In genomic region chr3:81013360-81013759, GRCh38 we compare ENCODE assay signal across 20 cellular contexts.
DNase-seq lines count a peak whose midpoint lies in the region; ATAC-seq and TF ChIP-seq lines count a peak whose summit lies in the region.
"Had no signal": no experiment of that assay in that cellular context is flagged by ENCODE, and none has a peak within 500 bp of the region (broad histone marks: within the 10 kb centered on the region; RNA-seq: fewer than 3 reads in every experiment).

No MANE protein-coding gene starts in this region.

- no peak for TF ChIP-seq CTCF in choroid plexus epithelial cell (conservative IDR thresholded peaks at IDR 0.05; ENCODE audit: low read depth, low read length)

- H3K4me1 ChIP-seq in ACC112 (ENCODE audit: control insufficient read depth, insufficient read depth, low read length, unreplicated experiment), result no peaks in the 10 kb centered on the region
- H3K4me1 ChIP-seq in CD8-positive, alpha-beta memory T cell (ENCODE audit: insufficient read depth, low read length), result no peaks in the 10 kb centered on the region
- H3K4me1 ChIP-seq: Caco-2 had no signal

- no peaks in the 10 kb centered on the region for H3K79me2 ChIP-seq in ACC112 (ENCODE audit: control insufficient read depth, insufficient read depth, low read length, unreplicated experiment)

- no peaks in the 10 kb centered on the region for H3K36me3 ChIP-seq in ACC112 (ENCODE audit: insufficient read depth, low read length)
- no peaks in the 10 kb centered on the region for H3K36me3 ChIP-seq in CD8-positive, alpha-beta memory T cell (ENCODE audit: insufficient read depth, low read length)

- CTCF ChIA-PET in CD8-positive, alpha-beta memory T cell (lab: Charles Lee), result no interaction called here

- no peak overlapping the region for H3K4me3 Mint-ChIP-seq in CD8-positive, alpha-beta memory T cell
- no peak overlapping the region for H3K4me3 Mint-ChIP-seq in activated naive CD8-positive, alpha-beta T cell treated with anti-CD3 and anti-CD28 coated beads, Interleukin-2, amount 50 U/mL, for 24 hours
- H3K4me3 Mint-ChIP-seq: B cell, H9 had no signal

- H3K27ac ChIP-seq in ACC112 (ENCODE audit: low read depth, low read length), result no peak overlapping the region
- H3K27ac ChIP-seq in CD8-positive, alpha-beta memory T cell (ENCODE audit: low read depth, low read length), result no peak overlapping the region
- H3K27ac ChIP-seq: 22Rv1, PC-9, RWPE1 had no signal

- no peaks in the 10 kb centered on the region for H3K9me3 ChIP-seq in CD8-positive, alpha-beta memory T cell (ENCODE audit: low read length)
- H3K9me3 ChIP-seq: Caco-2 had no signal

- POLR2A ChIA-PET in CD8-positive, alpha-beta memory T cell (lab: Charles Lee), result no interaction called here

- peak; percentile 82 for ATAC-seq in GM19463 (IDR thresholded peaks at IDR 0.05; ENCODE audit: unreplicated experiment)
- ATAC-seq in activated naive CD8-positive, alpha-beta T cell treated with anti-CD3 and anti-CD28 coated beads, Interleukin-2, amount 50 U/mL, for 24 hours, result no peak
- ATAC-seq: HepG2 had no signal

- H3K27ac Mint-ChIP-seq in CD8-positive, alpha-beta memory T cell, result no peak overlapping the region
- no peak overlapping the region for H3K27ac Mint-ChIP-seq in activated naive CD8-positive, alpha-beta T cell treated with anti-CD3 and anti-CD28 coated beads, Interleukin-2, amount 50 U/mL, for 24 hours
- H3K27ac Mint-ChIP-seq: B cell, H9 had no signal

- H3K9me3 Mint-ChIP-seq in CD8-positive, alpha-beta memory T cell, result peaks cover 1 to 25% (median 11%) of the 10 kb centered on the region in 5 donors
- H3K9me3 Mint-ChIP-seq in activated naive CD8-positive, alpha-beta T cell treated with anti-CD3 and anti-CD28 coated beads, Interleukin-2, amount 50 U/mL, for 24 hours, result peaks cover 21% of the 10 kb centered on the region

- DNase-seq in HS-5 (ENCODE audit: low read depth) (peak; percentile 6), choroid plexus epithelial cell (ENCODE audit: low read depth) (peak; percentile 25), globus pallidus (ENCODE audit: low spot score) (no peak), COLO668 (lab: John Stamatoyannopoulos, UW; ENCODE audit: unreplicated experiment) (no peak)
- no peak for DNase-seq in CD8-positive, alpha-beta memory T cell
- DNase-seq in activated naive CD8-positive, alpha-beta T cell treated with anti-CD3 and anti-CD28 coated beads, Interleukin-2, amount 50 U/mL, for 24 hours, result no peak
- DNase-seq: Caco-2, H9, KBM-7, NCI-H1417 treated with DMSO at 0.1 percent for 48 hours, NCI-H187 treated with DMSO at 0.1 percent for 48 hours, NCI-H226, PC-9, SIG-M5 had no signal

- H3K27me3 Mint-ChIP-seq in CD8-positive, alpha-beta memory T cell, result no peaks in the 10 kb centered on the region
- no peaks in the 10 kb centered on the region for H3K27me3 Mint-ChIP-seq in activated naive CD8-positive, alpha-beta T cell treated with anti-CD3 and anti-CD28 coated beads, Interleukin-2, amount 50 U/mL, for 24 hours
- H3K27me3 Mint-ChIP-seq: B cell had no signal

- no peaks in the 10 kb centered on the region for H3K27me3 ChIP-seq in ACC112 (ENCODE audit: insufficient read depth, low read length)
- no peaks in the 10 kb centered on the region for H3K27me3 ChIP-seq in CD8-positive, alpha-beta memory T cell (ENCODE audit: insufficient read depth, low read length, poor library complexity, severe bottlenecking)

- no peaks in the 10 kb centered on the region for H3K36me3 Mint-ChIP-seq in CD8-positive, alpha-beta memory T cell
- H3K36me3 Mint-ChIP-seq in activated naive CD8-positive, alpha-beta T cell treated with anti-CD3 and anti-CD28 coated beads, Interleukin-2, amount 50 U/mL, for 24 hours (ENCODE audit: low read depth), result no peaks in the 10 kb centered on the region

- peak overlapping the region; percentile 18 for H2AFZ ChIP-seq in ACC112 (ENCODE audit: low read length, unreplicated experiment)
- H2AFZ ChIP-seq: PC-9 had no signal

- H3K4me3 ChIP-seq in ACC112 (ENCODE audit: low read depth, low read length) (no peak overlapping the region), choroid plexus epithelial cell (ENCODE audit: low read depth, low read length) (no peak overlapping the region)
- H3K4me3 ChIP-seq in CD8-positive, alpha-beta memory T cell (ENCODE audit: low read length), result no peak overlapping the region
- H3K4me3 ChIP-seq: PC-9 had no signal

- no peaks in the 10 kb centered on the region for H3K4me1 Mint-ChIP-seq in CD8-positive, alpha-beta memory T cell
- no peaks in the 10 kb centered on the region for H3K4me1 Mint-ChIP-seq in activated naive CD8-positive, alpha-beta T cell treated with anti-CD3 and anti-CD28 coated beads, Interleukin-2, amount 50 U/mL, for 24 hours
- H3K4me1 Mint-ChIP-seq: B cell, H9 had no signal

Comparison
In these comparisons a context has a peak if more than half of its experiments do, and no peak if none do; other contexts are left out.
1. DNase-seq: peak in HS-5 (single experiment) and choroid plexus epithelial cell (single experiment); none in globus pallidus (single experiment), CD8-positive, alpha-beta memory T cell (0 of 5), COLO668 (single experiment) and activated naive CD8-positive, alpha-beta T cell treated with anti-CD3 and anti-CD28 coated beads, Interleukin-2, amount 50 U/mL, for 24 hours (single experiment).